ENCODE assay signal across 9 cellular contexts in the genomic region with DNA sequence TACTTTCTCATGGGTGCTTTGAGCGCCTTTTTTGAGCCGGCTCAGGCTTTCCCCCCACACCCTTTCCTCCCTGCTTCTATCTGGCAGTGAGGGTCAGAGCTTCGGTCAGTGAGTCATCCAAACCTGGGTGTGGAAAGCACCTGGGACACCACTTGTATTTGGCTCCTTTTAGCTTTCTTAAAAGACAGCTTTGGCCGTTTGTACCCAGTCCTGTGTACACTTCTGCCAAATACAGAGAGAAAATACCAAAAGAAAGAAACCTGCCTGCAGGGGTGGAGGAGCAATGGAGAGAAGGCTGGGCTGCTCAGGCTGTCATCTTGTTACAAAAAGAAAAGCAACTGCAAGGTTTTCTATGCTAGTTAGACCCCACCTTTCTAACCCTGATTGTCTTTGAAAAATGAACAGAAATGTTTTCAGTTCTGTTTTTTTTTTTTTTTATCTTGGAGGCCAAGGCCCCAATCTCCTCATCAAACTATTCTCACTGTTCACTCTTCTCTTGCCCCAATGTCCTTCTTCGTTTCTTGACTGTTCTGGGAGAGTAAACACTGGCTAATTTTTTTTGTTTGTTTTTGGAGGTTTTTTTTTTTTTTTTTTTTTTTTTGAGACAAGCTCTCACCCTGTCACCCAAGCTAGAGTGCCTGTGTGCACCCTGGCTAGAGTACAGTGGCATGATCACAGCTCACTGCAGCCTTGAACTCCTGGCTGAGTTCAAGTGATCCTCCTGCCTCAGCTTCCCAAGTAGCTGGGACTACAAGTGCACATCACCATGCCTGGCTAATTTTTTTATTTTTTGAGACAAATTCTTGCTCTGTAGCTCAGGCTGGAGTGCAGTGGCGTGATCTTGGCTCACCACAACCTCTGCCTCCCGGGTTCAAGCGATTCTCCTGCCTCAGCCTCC.
DNase-seq lines count a peak whose midpoint lies in the region; ATAC-seq and TF ChIP-seq lines count a peak whose summit lies in the region.
"Had no signal": no experiment of that assay in that cellular context is flagged by ENCODE, and none has a peak within 500 bp of the region (broad histone marks: within the 10 kb centered on the region; RNA-seq: fewer than 3 reads in every experiment).

No MANE protein-coding gene starts in this region.

- TF ChIP-seq POLR2A in ovary (IDR thresholded peaks at IDR 0.05): no peak

- DNase-seq in psoas muscle (no peak), NOMO-1 treated with dmso at 0.1 percent for 144 hours (lab: John Stamatoyannopoulos, UW; ENCODE audit: unreplicated experiment) (no peak), ovary (no peak), GDM1 (lab: John Stamatoyannopoulos, UW) (no peak), SW 1271 (lab: John Stamatoyannopoulos, UW) (no peak)
- DNase-seq: testis had no signal

- no peak for TF ChIP-seq EP300 in ovary (IDR thresholded peaks at IDR 0.05)

- H3K4me1 ChIP-seq in psoas muscle (peaks cover 22% of the 10 kb centered on the region), ovary (ENCODE audit: insufficient read depth) (peaks cover 4% of the 10 kb centered on the region)

- H3K9me3 ChIP-seq in psoas muscle: no peaks in the 10 kb centered on the region
- H3K9me3 ChIP-seq in ovary: no peaks in the 10 kb centered on the region
- H3K9me3 ChIP-seq: testis had no signal

- H3K4me3 ChIP-seq in psoas muscle (no peak overlapping the region), ovary (no peak overlapping the region)
- H3K4me3 ChIP-seq: testis had no signal

- peaks cover 8% of the 10 kb centered on the region for H3K4me1 Mint-ChIP-seq in activated T-helper 17 cell treated with anti-CD3 and anti-CD28 coated beads, Interleukin-2, amount 50 U/mL, for 72 hours

- peaks cover 77% of the 10 kb centered on the region for H3K36me3 Mint-ChIP-seq in activated T-helper 17 cell treated with anti-CD3 and anti-CD28 coated beads, Interleukin-2, amount 50 U/mL, for 72 hours (ENCODE audit: low read depth)

- H3K27me3 ChIP-seq in psoas muscle (ENCODE audit: insufficient read depth in 3 of 3, low read length in 2 of 3) (no peaks in the 10 kb centered on the region), ovary (no peaks in the 10 kb centered on the region)
- H3K27me3 ChIP-seq: testis had no signal

- H3K27me3 Mint-ChIP-seq in activated T-helper 17 cell treated with anti-CD3 and anti-CD28 coated beads, Interleukin-2, amount 50 U/mL, for 72 hours: no peaks in the 10 kb centered on the region

- peaks cover 0 to 42% of the 10 kb centered on the region in 2 donors for H3K36me3 ChIP-seq in psoas muscle (ENCODE audit: insufficient read depth in 1 of 2, low read depth in 1 of 2)
- H3K36me3 ChIP-seq in ovary: no peaks in the 10 kb centered on the region

- peak overlapping the region; percentile 78 for H3K27ac Mint-ChIP-seq in activated T-helper 17 cell treated with anti-CD3 and anti-CD28 coated beads, Interleukin-2, amount 50 U/mL, for 72 hours

- ATAC-seq in GM18868 (IDR thresholded peaks at IDR 0.05; ENCODE audit: unreplicated experiment) (peak; percentile 74), HG02870 (IDR thresholded peaks at IDR 0.05; ENCODE audit: unreplicated experiment) (peak; percentile 54), psoas muscle (peak; percentile 30 to 59 (median 52))
- peak; percentile 51 for ATAC-seq in activated T-helper 17 cell treated with anti-CD3 and anti-CD28 coated beads, Interleukin-2, amount 50 U/mL, for 72 hours (replicated peaks)

- intact Hi-C loops in psoas muscle (cut with DNase I) (loop anchor here (5.0 to 10.0 kb wide), 2 partner anchors 129 to 312 kb away; a partner anchor contains a TSS), ovary (cut with DNase I) (no loop called here)

- H3K27ac ChIP-seq in psoas muscle (peak overlapping the region; percentile 80), ovary (no peak overlapping the region)

- H3K4me3 Mint-ChIP-seq in activated T-helper 17 cell treated with anti-CD3 and anti-CD28 coated beads, Interleukin-2, amount 50 U/mL, for 72 hours: no peak overlapping the region

- 61 to 64% (median 64%) methylated on average over 8 of the region's 8 CpGs for WGBS in psoas muscle, 3 donors
- 64 to 72% (median 67%) methylated on average over 8 of the region's 8 CpGs for WGBS in ovary, 3 donors

- H3K9me3 Mint-ChIP-seq in activated T-helper 17 cell treated with anti-CD3 and anti-CD28 coated beads, Interleukin-2, amount 50 U/mL, for 72 hours: no peaks in the 10 kb centered on the region

- TF ChIP-seq CTCF in psoas muscle (IDR thresholded peaks at IDR 0.05) (no peak), ovary (IDR thresholded peaks at IDR 0.05) (no peak)

Comparison
In these comparisons a context has a peak if more than half of its experiments do, and no peak if none do; other contexts are left out.
1. intact Hi-C loops: an anchor here in psoas muscle (5.0 to 10.0 kb wide); none called in ovary.